8 cellular contexts compared by ENCODE assay signal in genomic region chr12:13238204-13238603, GRCh38. TPM values are rescaled to one million over a fixed set of nuclear protein-coding genes. Genes with fewer than 3 reads are reported as not detected.
"Had no signal": no experiment of that assay in that cellular context is flagged by ENCODE, and none has a peak within 500 bp of the region (broad histone marks: within the 10 kb centered on the region; RNA-seq: fewer than 3 reads in every experiment).

No MANE protein-coding gene starts in this region.

- FAIRE-seq: H1, H54, HTR-8/SVneo had no signal

- H3K9me3 Mint-ChIP-seq: GM23338, H9 had no signal

- H3K4me3 Mint-ChIP-seq: GM23338, H9, IgD-negative memory B cell had no signal

- H3K27ac Mint-ChIP-seq: GM23338, H9, IgD-negative memory B cell had no signal

- DNase-seq: H9, HCEC 1CT, KBM-7 had no signal

- ATAC-seq: GM23338 had no signal

- H3K4me3 ChIP-seq: GM23338 had no signal

- H3K4me1 Mint-ChIP-seq: GM23338 had no signal

RNA-seq across cellular contexts. Expression of gene EMP1, which starts 41.7 kb away (rescaled TPM):
- polyA plus RNA-seq: IgD-negative memory B cell had no signal
